ENCODE assay signal across 15 cellular contexts in genomic region chr12:13339538-13339937, GRCh38.
A peak's percentile ranks its signal among the peaks of the same experiment; 100 is the strongest.
DNase-seq lines count a peak whose midpoint lies in the region; TF ChIP-seq lines count a peak whose summit lies in the region.
"Had no signal": no experiment of that assay in that cellular context is flagged by ENCODE, and none has a peak within 500 bp of the region (broad histone marks: within the 10 kb centered on the region; RNA-seq: fewer than 3 reads in every experiment).

No MANE protein-coding gene starts in this region.

- H4K20me1 ChIP-seq in GM23248 (ENCODE audit: insufficient read depth) = no peaks in the 10 kb centered on the region

- H3K27ac ChIP-seq in GM23248 (no peak overlapping the region), RWPE1 (no peak overlapping the region), prostate gland (no peak overlapping the region)
- H3K27ac ChIP-seq: heart right ventricle, left ventricle myocardium inferior, Peyer's patch, tibial nerve had no signal

- no peak overlapping the region for H3K4me2 ChIP-seq in GM23248 (ENCODE audit: unreplicated experiment)

- DNase-seq in GM23248 = peak; percentile 16
- DNase-seq in RWPE1 (ENCODE audit: low spot score) = peak; percentile 87
- peak; percentile 35 for DNase-seq in fibroblast of the aortic adventitia (ENCODE audit: low read depth)
- DNase-seq in skeletal muscle cell (ENCODE audit: low read depth) = peak; percentile 67
- no peak for DNase-seq in G401 (ENCODE audit: low spot score)
- DNase-seq in NCI-H187 (lab: John Stamatoyannopoulos, UW) = no peak
- DNase-seq in prostate gland (ENCODE audit: low spot score) = no peak
- DNase-seq in COLO668 (lab: John Stamatoyannopoulos, UW; ENCODE audit: unreplicated experiment) = no peak
- DNase-seq: central memory CD4-positive, alpha-beta T cell; heart right ventricle; left ventricle myocardium inferior; naive thymus-derived CD4-positive, alpha-beta T cell; Peyer's patch; stimulated activated CD4-positive, alpha-beta T cell treated with anti-CD3 and anti-CD28 coated beads, Interleukin-2, amount 100 ng/mL, for 48 hours had no signal

- CTCF ChIA-PET in RWPE1 (lab: Yijun Ruan, JAX) = no interaction called here

- WGBS in GM23248 (ENCODE audit: low coverage in 1 of 2, low lambda C conversion rate in 2 of 2, missing lambda C conversion rate in 2 of 2), 2 experiments = 69 to 79% methylated on average over 1 of the region's 1 CpG
- WGBS in prostate gland = 89% methylated on average over 1 of the region's 1 CpG

- POLR2A ChIA-PET in RWPE1 (lab: Yijun Ruan, JAX; ENCODE audit: low non-redundant PET) = no interaction called here

- no peaks in the 10 kb centered on the region for H3K9me2 ChIP-seq in GM23248 (ENCODE audit: insufficient read depth)

- no peak overlapping the region for H2AFZ ChIP-seq in GM23248

- TF ChIP-seq CTCF in RWPE1 (conservative IDR thresholded peaks at IDR 0.05; ENCODE audit: low read depth) (no peak), fibroblast of the aortic adventitia (IDR thresholded peaks at IDR 0.05; ENCODE audit: insufficient read depth, low read length) (no peak), prostate gland (IDR thresholded peaks at IDR 0.05) (no peak)

- H3K36me3 ChIP-seq in GM23248 (ENCODE audit: low read depth) (no peaks in the 10 kb centered on the region), prostate gland (no peaks in the 10 kb centered on the region)
- H3K36me3 ChIP-seq: heart right ventricle, left ventricle myocardium inferior, Peyer's patch, tibial nerve had no signal

- TF ChIP-seq POLR2A in prostate gland (IDR thresholded peaks at IDR 0.05) = no peak

- H3K27me3 ChIP-seq in GM23248 (replicated peaks; ENCODE audit: insufficient read depth) (no peaks in the 10 kb centered on the region; the same call in 1 of the 2 replicates), prostate gland (replicated peaks; ENCODE audit: insufficient read depth) (no peaks in the 10 kb centered on the region)
- H3K27me3 ChIP-seq: Peyer's patch, tibial nerve had no signal

- H3K4me3 ChIP-seq in GM23248 (no peak overlapping the region), fibroblast of the aortic adventitia (ENCODE audit: low read depth, low read length) (no peak overlapping the region), skeletal muscle cell (ENCODE audit: low read depth, low read length) (no peak overlapping the region), prostate gland (no peak overlapping the region)
- H3K4me3 ChIP-seq: heart right ventricle, left ventricle myocardium inferior, Peyer's patch, tibial nerve had no signal

- intact Hi-C loops in prostate gland (cut with DNase I) = no loop called here

- peaks cover 19% of the 10 kb centered on the region for H3F3A ChIP-seq in GM23248 (ENCODE audit: insufficient read depth)

- no peaks in the 10 kb centered on the region for H3K9me3 ChIP-seq in GM23248 (ENCODE audit: low read depth)
- H3K9me3 ChIP-seq in prostate gland = no peaks in the 10 kb centered on the region
- H3K9me3 ChIP-seq: heart right ventricle, left ventricle myocardium inferior, Peyer's patch, tibial nerve had no signal

- H3K9ac ChIP-seq in GM23248 = no peak overlapping the region

- H3K4me1 ChIP-seq in GM23248 (ENCODE audit: insufficient read depth) (peaks cover 10% of the 10 kb centered on the region), prostate gland (replicated peaks) (no peaks in the 10 kb centered on the region)
- H3K4me1 ChIP-seq: heart right ventricle, left ventricle myocardium inferior, Peyer's patch, tibial nerve had no signal

- no peaks in the 10 kb centered on the region for H3K79me2 ChIP-seq in GM23248 (ENCODE audit: insufficient read depth)

- in situ Hi-C loops in GM23248 (cut with MboI) = no loop called here
- in situ Hi-C loops in G401 (cut with HindIII; ENCODE audit: low sequenced_read_pairs) = no loop called here

Comparison
In these comparisons a context has a peak if more than half of its experiments do, and no peak if none do; other contexts are left out.
1. DNase-seq: peak in GM23248 (single experiment), RWPE1 (single experiment), fibroblast of the aortic adventitia (single experiment) and skeletal muscle cell (single experiment); none in G401 (single experiment), NCI-H187 (0 of 2), prostate gland (single experiment) and COLO668 (single experiment).